Comparison of ENCODE assay signal across 13 cellular contexts in the genomic region with DNA sequence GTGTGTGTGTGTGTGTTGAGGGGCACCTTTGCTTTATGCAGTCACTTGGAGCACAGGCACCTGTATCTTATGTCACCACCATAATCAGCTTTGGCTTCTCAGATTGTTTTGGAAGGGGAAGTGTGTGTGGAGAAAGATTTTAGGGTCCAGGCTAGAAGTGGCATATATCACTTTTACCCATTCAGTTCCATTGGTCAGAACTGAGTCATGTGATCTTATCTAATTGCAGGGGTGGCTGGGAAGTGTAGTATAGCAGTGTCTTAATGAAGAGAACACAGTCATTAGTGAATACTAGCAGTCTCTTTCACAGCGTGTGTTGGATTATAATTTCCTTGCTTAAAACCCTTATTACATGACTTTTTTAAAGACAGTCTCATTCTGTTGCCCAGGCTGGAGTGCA. TPM values are rescaled to one million over a fixed set of nuclear protein-coding genes. Genes with fewer than 3 reads are reported as not detected.
DNase-seq lines count a peak whose midpoint lies in the region; ATAC-seq and FAIRE-seq lines count a peak whose summit lies in the region.
"Had no signal": no experiment of that assay in that cellular context is flagged by ENCODE, and none has a peak within 500 bp of the region (broad histone marks: within the 10 kb centered on the region; RNA-seq: fewer than 3 reads in every experiment).

No MANE protein-coding gene starts in this region.

- H3K4me1 ChIP-seq in mesendoderm (ENCODE audit: control insufficient read depth, low read depth, low read length): no peaks in the 10 kb centered on the region

- H3K56ac ChIP-seq in mesendoderm (ENCODE audit: low read length): no peak overlapping the region

- no peak overlapping the region for H2AK5ac ChIP-seq in mesendoderm (ENCODE audit: low read length)

- H3K79me1 ChIP-seq in mesendoderm (ENCODE audit: low read length): peaks cover 8% of the 10 kb centered on the region

- H3K27me3 Mint-ChIP-seq in T-helper 17 cell: no peaks in the 10 kb centered on the region

- no peak overlapping the region for H3K4me3 Mint-ChIP-seq in T-helper 17 cell

- H3K4me3 ChIP-seq in mesendoderm (ENCODE audit: low read length): no peak overlapping the region
- H3K4me3 ChIP-seq: body of pancreas, lung had no signal

- no peak for FAIRE-seq in frontal cortex (lab: Jason Lieb, UNC)
- FAIRE-seq: GM12892, TTC549 had no signal

- no peak overlapping the region for H3K27ac ChIP-seq in mesendoderm (ENCODE audit: low read depth, low read length)
- H3K27ac ChIP-seq: body of pancreas had no signal

- H2BK15ac ChIP-seq in mesendoderm (replicated peaks; ENCODE audit: low read depth): no peak overlapping the region

- no CpG with 5 or more reads among the region's 1 CpG for WGBS in mesendoderm (ENCODE audit: extremely low coverage, insufficient coverage, low lambda C conversion rate)

- H4K8ac ChIP-seq in mesendoderm (ENCODE audit: low read depth, low read length): no peak overlapping the region

- no peaks in the 10 kb centered on the region for H3K36me3 Mint-ChIP-seq in T-helper 17 cell (ENCODE audit: low read depth)

- no peak overlapping the region for H3K23ac ChIP-seq in mesendoderm (ENCODE audit: low read length)

- ATAC-seq in T-helper 17 cell: peak; percentile 66
- ATAC-seq: body of pancreas had no signal

- no peaks in the 10 kb centered on the region for H3K36me3 ChIP-seq in mesendoderm (ENCODE audit: control insufficient read depth, insufficient read depth, low read length)

- peak; percentile 7 for DNase-seq in ELR (ENCODE audit: low read depth)
- DNase-seq in KBM-7: peak; percentile 30
- DNase-seq in T-helper 17 cell: no peak
- DNase-seq in mesendoderm: peak; percentile 19
- no peak for DNase-seq in frontal cortex (ENCODE audit: low spot score in 2 of 2)
- DNase-seq in A172 (ENCODE audit: low spot score): no peak
- no peak for DNase-seq in cerebellum (ENCODE audit: low spot score)
- DNase-seq: body of pancreas; Calu3; stimulated activated CD4-positive, alpha-beta T cell treated with anti-CD3 and anti-CD28 coated beads, Interleukin-2, amount 100 ng/mL, for 48 hours had no signal

- no peak overlapping the region for H3K9ac ChIP-seq in mesendoderm (ENCODE audit: low read length)

- H3K27me3 ChIP-seq in mesendoderm (ENCODE audit: insufficient read depth, low read length, poor library complexity): no peaks in the 10 kb centered on the region
- H3K27me3 ChIP-seq: body of pancreas had no signal

- H3K79me2 ChIP-seq in mesendoderm (ENCODE audit: control insufficient read depth, insufficient read depth, low read length): peaks cover 24% of the 10 kb centered on the region

- no peak overlapping the region for H3K4me2 ChIP-seq in mesendoderm (ENCODE audit: low read length)

- H2BK120ac ChIP-seq in mesendoderm (ENCODE audit: low read depth, low read length): no peak overlapping the region

- no peak overlapping the region for H3K27ac Mint-ChIP-seq in T-helper 17 cell

- in situ Hi-C loops in KBM-7 (cut with MboI; ENCODE audit: low pct_unique_long_range_greater_than_20kb, low sequenced_read_pairs): no loop called here

- H3K4me1 Mint-ChIP-seq in T-helper 17 cell: peaks cover 35% of the 10 kb centered on the region

- H2BK5ac ChIP-seq in mesendoderm (ENCODE audit: low read length): no peak overlapping the region

- H3K9me3 ChIP-seq in T-helper 17 cell (ENCODE audit: control insufficient read depth, low read length, poor library complexity, severe bottlenecking): no peaks in the 10 kb centered on the region
- H3K9me3 ChIP-seq: body of pancreas had no signal

- H3K4ac ChIP-seq in mesendoderm (ENCODE audit: low read depth, low read length): no peak overlapping the region

- no peak overlapping the region for H3K18ac ChIP-seq in mesendoderm (ENCODE audit: low read length)

- H4K5ac ChIP-seq in mesendoderm (ENCODE audit: low read length): no peak overlapping the region

RNA-seq across cellular contexts. Expression of a gene that starts 20.6 kb away (rescaled TPM):
- total RNA-seq in T-helper 17 cell (10 to 100 TPM; 59.0 to 59.1 TPM), frontal cortex (38.3 TPM), cerebellum (32.0 TPM)
- polyA plus RNA-seq in mesendoderm (2013, experiment 1 of 2): 22.7 TPM
- 23.2 TPM for polyA plus RNA-seq in mesendoderm (2013, experiment 2 of 2)
- total RNA-seq in A172 (2014; rRNA removed; shearing (Covaris generic)): 40.2 and 58.4 TPM in 2 replicates

Comparison
In these comparisons a context has a peak if more than half of its experiments do, and no peak if none do; other contexts are left out.
1. DNase-seq: peak in ELR (single experiment), KBM-7 (single experiment) and mesendoderm (single experiment); none in T-helper 17 cell (0 of 3), frontal cortex (0 of 2), A172 (single experiment) and cerebellum (single experiment).